ENCODE assay signal across 9 cellular contexts in genomic region chr16:17070882-17071592, GRCh38.
A peak's percentile ranks its signal among the peaks of the same experiment; 100 is the strongest.
DNase-seq lines count a peak whose midpoint lies in the region; ATAC-seq and TF ChIP-seq lines count a peak whose summit lies in the region.
"Had no signal": no experiment of that assay in that cellular context is flagged by ENCODE, and none has a peak within 500 bp of the region (broad histone marks: within the 10 kb centered on the region; RNA-seq: fewer than 3 reads in every experiment).

No MANE protein-coding gene starts in this region.

- peak; percentile 72 for ATAC-seq in GM18873 (IDR thresholded peaks at IDR 0.05; ENCODE audit: low FRiP score, unreplicated experiment)
- peak; percentile 73 for ATAC-seq in HG02938 (IDR thresholded peaks at IDR 0.05; ENCODE audit: unreplicated experiment)

- H3K9me3 Mint-ChIP-seq in endodermal cell: no peaks in the 10 kb centered on the region

- no peak overlapping the region for H3K27ac Mint-ChIP-seq in endodermal cell

- H3K9ac ChIP-seq in endodermal cell (ENCODE audit: extremely low read depth, low read length, poor library complexity, severe bottlenecking): no peak overlapping the region

- TF ChIP-seq CTCF in endodermal cell (conservative IDR thresholded peaks at IDR 0.05): no peak

- H3K4me1 ChIP-seq in endodermal cell (ENCODE audit: control insufficient read depth, insufficient read depth, low read length): peaks cover 9% of the 10 kb centered on the region
- H3K4me1 ChIP-seq: adrenal gland had no signal

- H3K36me3 ChIP-seq in endodermal cell (ENCODE audit: control insufficient read depth, insufficient read depth, low read length): no peaks in the 10 kb centered on the region
- H3K36me3 ChIP-seq: adrenal gland had no signal

- peaks cover 29% of the 10 kb centered on the region for H3K4me1 Mint-ChIP-seq in endodermal cell

- WGBS in endodermal cell (ENCODE audit: insufficient coverage in 1 of 2, insufficient read length in 1 of 2), 2 experiments: 67 to 72% methylated on average over 10 to 13 of the region's 16 CpGs

- H3K36me3 Mint-ChIP-seq in endodermal cell (ENCODE audit: low read depth): no peaks in the 10 kb centered on the region

- no peaks in the 10 kb centered on the region for H3K27me3 Mint-ChIP-seq in endodermal cell (ENCODE audit: insufficient read depth)

- peak overlapping the region; percentile 71 for H3K27ac ChIP-seq in endodermal cell (ENCODE audit: low read depth, low read length)
- H3K27ac ChIP-seq: adrenal gland had no signal

- no peaks in the 10 kb centered on the region for H3K27me3 ChIP-seq in endodermal cell (ENCODE audit: control insufficient read depth, insufficient read depth, low read length, poor library complexity, severe bottlenecking)
- H3K27me3 ChIP-seq: adrenal gland had no signal

- no peak overlapping the region for H3K4me3 ChIP-seq in endodermal cell (ENCODE audit: low read length)
- H3K4me3 ChIP-seq: adrenal gland had no signal

- H3K4me3 Mint-ChIP-seq in endodermal cell: no peak overlapping the region

- H3K9me3 ChIP-seq in endodermal cell (ENCODE audit: control insufficient read depth, low read length): no peaks in the 10 kb centered on the region
- H3K9me3 ChIP-seq: adrenal gland had no signal

- peak; percentile 65 for DNase-seq in NCI-H2171 (lab: John Stamatoyannopoulos, UW)
- peak; percentile 83 to 85 for DNase-seq in activated CD4-positive, alpha-beta T cell treated with anti-CD3 and anti-CD28 coated beads, Interleukin-2, amount 50 U/mL, for 4 hours
- DNase-seq in endodermal cell: peak; percentile 50
- peak; percentile 74 for DNase-seq in stimulated activated CD4-positive, alpha-beta T cell treated with anti-CD3 and anti-CD28 coated beads, Interleukin-15, amount 100 ng/mL, for 48 hours (ENCODE audit: low read depth in 2 of 2)
- DNase-seq in HuH-7.5 (ENCODE audit: low spot score): no peak
- no peak for DNase-seq in mesenteric fat pad (ENCODE audit: low spot score)

Comparison
In these comparisons a context has a peak if more than half of its experiments do, and no peak if none do; other contexts are left out.
1. DNase-seq: peak in NCI-H2171 (single experiment), activated CD4-positive, alpha-beta T cell treated with anti-CD3 and anti-CD28 coated beads, Interleukin-2, amount 50 U/mL, for 4 hours (2 of 2), endodermal cell (single experiment) and stimulated activated CD4-positive, alpha-beta T cell treated with anti-CD3 and anti-CD28 coated beads, Interleukin-15, amount 100 ng/mL, for 48 hours (2 of 2); none in HuH-7.5 (single experiment) and mesenteric fat pad (single experiment).